In genomic region chr13:24747248-24748151, GRCh38 we compare ENCODE assay signal across 8 cellular contexts. TPM values are rescaled to one million over a fixed set of nuclear protein-coding genes. Genes with fewer than 3 reads are reported as not detected.
DNase-seq lines count a peak whose midpoint lies in the region; ATAC-seq, FAIRE-seq and TF ChIP-seq lines count a peak whose summit lies in the region.

No MANE protein-coding gene starts in this region.

- H3K4me1 ChIP-seq in breast epithelium, result no peaks in the 10 kb centered on the region

- peaks cover 12% of the 10 kb centered on the region for H3K4me1 Mint-ChIP-seq in mesothelial cell of epicardium

- peak; percentile 8 for DNase-seq in DMS79 (lab: John Stamatoyannopoulos, UW)
- peak; percentile 37 to 51 for DNase-seq in NCI-H1930 (lab: John Stamatoyannopoulos, UW)
- no peak for DNase-seq in breast epithelium (ENCODE audit: low spot score in 2 of 2)
- DNase-seq in mesothelial cell of epicardium (ENCODE audit: low spot score in 2 of 2, unreplicated experiment in 2 of 2), result no peak
- no peak for DNase-seq in HTR-8/SVneo (ENCODE audit: insufficient read length, low spot score)
- DNase-seq in SHP77 treated with DMSO at 0.1 percent for 48 hours (lab: John Stamatoyannopoulos, UW), result no peak

- ATAC-seq in HG02840 (IDR thresholded peaks at IDR 0.05; ENCODE audit: low FRiP score, unreplicated experiment) (no peak), GM21737 (IDR thresholded peaks at IDR 0.05; ENCODE audit: unreplicated experiment) (no peak)

- peak overlapping the region; percentile 13 to 59 (median 28) for H3K4me3 ChIP-seq in breast epithelium

- H3K27ac Mint-ChIP-seq in mesothelial cell of epicardium, result no peak overlapping the region

- intact Hi-C loops in breast epithelium (cut with DNase I; ENCODE audit: low total_unique reads), result no loop called here

- no peak overlapping the region for H3K27ac ChIP-seq in breast epithelium

- H3K36me3 ChIP-seq in breast epithelium, result no peaks in the 10 kb centered on the region

- no peak for TF ChIP-seq CTCF in breast epithelium (IDR thresholded peaks at IDR 0.05)
- no peak for TF ChIP-seq CTCF in mesothelial cell of epicardium (IDR thresholded peaks at IDR 0.05; ENCODE audit: unreplicated experiment)

- H3K9me3 ChIP-seq in breast epithelium, result no peaks in the 10 kb centered on the region

- peak overlapping the region; percentile 73 for H3K4me3 Mint-ChIP-seq in mesothelial cell of epicardium

- H3K36me3 Mint-ChIP-seq in mesothelial cell of epicardium, result no peaks in the 10 kb centered on the region

- peaks cover 87% of the 10 kb centered on the region for H3K27me3 Mint-ChIP-seq in mesothelial cell of epicardium (ENCODE audit: low read depth)

- TF ChIP-seq POLR2A in breast epithelium (IDR thresholded peaks at IDR 0.05), result no peak

- H3K27me3 ChIP-seq in breast epithelium, result peaks cover 0 to 65% of the 10 kb centered on the region in 2 donors

- no peaks in the 10 kb centered on the region for H3K9me3 Mint-ChIP-seq in mesothelial cell of epicardium

- no peak for FAIRE-seq in HTR-8/SVneo (lab: Jason Lieb, UNC)

RNA-seq across cellular contexts. Expression of gene RNF17, which starts 16.5 kb away (rescaled TPM):
- under 1 TPM in 1 of 3 donors, not detected in 2; 0.29 TPM for total RNA-seq in breast epithelium
- total RNA-seq in mesothelial cell of epicardium, result not detected in 3 replicates

Comparison
In these comparisons a context has a peak if more than half of its experiments do, and no peak if none do; other contexts are left out.
1. DNase-seq: peak in DMS79 (single experiment) and NCI-H1930 (2 of 2); none in breast epithelium (0 of 2), mesothelial cell of epicardium (0 of 2), HTR-8/SVneo (single experiment) and SHP77 treated with DMSO at 0.1 percent for 48 hours (single experiment).